In genomic region chr17:40490289-40490853, GRCh38 we compare ENCODE assay signal across 8 cellular contexts. TPM values are rescaled to one million over a fixed set of nuclear protein-coding genes. Genes with fewer than 3 reads are reported as not detected.
DNase-seq lines count a peak whose midpoint lies in the region; ATAC-seq and TF ChIP-seq lines count a peak whose summit lies in the region.

No MANE protein-coding gene starts in this region.

- in situ Hi-C loops in SK-MEL-5 (cut with HindIII; ENCODE audit: low pct_unique_long_range_greater_than_20kb, low sequenced_read_pairs), result no loop called here

- H3K4me3 Mint-ChIP-seq in osteocyte (ENCODE audit: unreplicated experiment) (no peak overlapping the region), immature natural killer cell (no peak overlapping the region)

- H3K4me3 ChIP-seq in fibroblast of the aortic adventitia (ENCODE audit: low read depth, low read length), result no peak overlapping the region

- DNase-seq in stimulated activated CD4-positive, alpha-beta T cell treated with anti-CD3 and anti-CD28 coated beads, Interleukin-15, amount 100 ng/mL, for 24 hours, result peak; percentile 23
- no peak for DNase-seq in stimulated activated CD4-positive, alpha-beta T cell treated with anti-CD3 and anti-CD28 coated beads, Interleukin-12 subunit alpha, Interleukin-12 subunit beta, amount 100 ng/mL, for 4 hours
- DNase-seq in SK-MEL-5 (ENCODE audit: low read depth, low spot score), result peak; percentile 18
- DNase-seq in fibroblast of the aortic adventitia (ENCODE audit: low read depth), result peak; percentile 79
- no peak for DNase-seq in osteocyte (ENCODE audit: extremely low spot score, unreplicated experiment)
- no peak for DNase-seq in immature natural killer cell
- DNase-seq in OCI-M2 (lab: John Stamatoyannopoulos, UW; ENCODE audit: unreplicated experiment), result no peak

- H3K4me1 Mint-ChIP-seq in osteocyte (ENCODE audit: unreplicated experiment) (peaks cover 59% of the 10 kb centered on the region), immature natural killer cell (peaks cover 27 to 31% of the 10 kb centered on the region in 2 donors)

- peak overlapping the region; percentile 71 for H3K27ac Mint-ChIP-seq in osteocyte (ENCODE audit: unreplicated experiment)
- H3K27ac Mint-ChIP-seq in immature natural killer cell, result no peak overlapping the region

- H3K36me3 Mint-ChIP-seq in osteocyte (ENCODE audit: unreplicated experiment), result no peaks in the 10 kb centered on the region
- no peaks in the 10 kb centered on the region for H3K36me3 Mint-ChIP-seq in immature natural killer cell

- H3K27me3 Mint-ChIP-seq in osteocyte (ENCODE audit: unreplicated experiment), result no peaks in the 10 kb centered on the region
- H3K27me3 Mint-ChIP-seq in immature natural killer cell (ENCODE audit: low read depth in 3 of 3), result peaks cover 0 to 5% (median 1%) of the 10 kb centered on the region in 3 donors

- TF ChIP-seq CTCF in fibroblast of the aortic adventitia (IDR thresholded peaks at IDR 0.05; ENCODE audit: insufficient read depth, low read length) (no peak), osteocyte (IDR thresholded peaks at IDR 0.05) (no peak)

- no peak for ATAC-seq in GM18517 (IDR thresholded peaks at IDR 0.05; ENCODE audit: unreplicated experiment)

- H3K9me3 Mint-ChIP-seq in osteocyte (ENCODE audit: unreplicated experiment), result no peaks in the 10 kb centered on the region
- no peaks in the 10 kb centered on the region for H3K9me3 Mint-ChIP-seq in immature natural killer cell

RNA-seq across cellular contexts. Expression of gene TNS4, which starts 11.1 kb away (rescaled TPM):
- total RNA-seq in SK-MEL-5 (2014; rRNA removed; shearing (Covaris generic)), result not detected in 2 replicates
- polyA plus RNA-seq in SK-MEL-5 (2015; cell fraction: cytosol; rRNA removed), result not detected in 2 replicates
- not detected in 2 replicates for polyA plus RNA-seq in SK-MEL-5 (2015; cell fraction: nucleus; rRNA removed)
- total RNA-seq in fibroblast of the aortic adventitia (ENCODE audit: low replicate concordance), result not detected in 2 replicates
- 0.21 and 0.73 TPM in 2 replicates for total RNA-seq in osteocyte
- under 1 TPM in 1 of 3 donors, not detected in 2; 0.12 TPM for polyA plus RNA-seq in immature natural killer cell

RNA-seq across cellular contexts. Expression of gene IGFBP4, which starts 47.1 kb away (rescaled TPM):
- total RNA-seq in SK-MEL-5 (2014; rRNA removed; shearing (Covaris generic)), result 24.5 and 25.0 TPM in 2 replicates
- 162 and 191 TPM in 2 replicates for polyA plus RNA-seq in SK-MEL-5 (2015; cell fraction: cytosol; rRNA removed)
- polyA plus RNA-seq in SK-MEL-5 (2015; cell fraction: nucleus; rRNA removed), result 16.1 and 17.3 TPM in 2 replicates
- total RNA-seq in fibroblast of the aortic adventitia (ENCODE audit: low replicate concordance) (314 and 706 TPM in 2 replicates), osteocyte (2,074 and 2,132 TPM in 2 replicates)
- polyA plus RNA-seq in immature natural killer cell, result 10 to 100 TPM; 22.3 to 41.7 (median 36.2) TPM

Comparison
In these comparisons a context has a peak if more than half of its experiments do, and no peak if none do; other contexts are left out.
1. DNase-seq: peak in stimulated activated CD4-positive, alpha-beta T cell treated with anti-CD3 and anti-CD28 coated beads, Interleukin-15, amount 100 ng/mL, for 24 hours (single experiment), SK-MEL-5 (single experiment) and fibroblast of the aortic adventitia (single experiment); none in stimulated activated CD4-positive, alpha-beta T cell treated with anti-CD3 and anti-CD28 coated beads, Interleukin-12 subunit alpha, Interleukin-12 subunit beta, amount 100 ng/mL, for 4 hours (single experiment), osteocyte (single experiment), immature natural killer cell (0 of 3) and OCI-M2 (single experiment).
2. RNA of gene IGFBP4, which starts 47.1 kb away (total RNA-seq): 2,074 to 2,132 TPM in osteocyte and 314 to 706 TPM in fibroblast of the aortic adventitia; 24.5 to 25.0 TPM in SK-MEL-5; every median in the first group is over 10 times any median in the second.